Comparison of ENCODE assay signal across 9 cellular contexts in genomic region chr1:111739222-111739983, GRCh38. TPM values are rescaled to one million over a fixed set of nuclear protein-coding genes. Genes with fewer than 3 reads are reported as not detected.
DNase-seq lines count a peak whose midpoint lies in the region; ATAC-seq, FAIRE-seq and TF ChIP-seq lines count a peak whose summit lies in the region.
"Had no signal": no experiment of that assay in that cellular context is flagged by ENCODE, and none has a peak within 500 bp of the region (broad histone marks: within the 10 kb centered on the region; RNA-seq: fewer than 3 reads in every experiment).

Gene INKA2, minus strand, starts transcription at chr1:111739395. Its CDS starts 153 bp downstream, at chr1:111739242.

- peaks cover 15% of the 10 kb centered on the region for H3K79me2 ChIP-seq in HepG2 (ENCODE audit: insufficient read depth, low read length)

- 3% methylated on average over 32 of the region's 65 CpGs for WGBS in HepG2 (ENCODE audit: low lambda C conversion rate)

- TF ChIP-seq RAD21 in HepG2 (CRISPR knock-in tag; IDR thresholded peaks at IDR 0.05) = no peak

- H3K27me3 Mint-ChIP-seq in activated CD4-positive, alpha-beta T cell treated with anti-CD3 and anti-CD28 coated beads, Interleukin-2, amount 10 ng/mL, durations not matched to agents 7 days and 5 days = peaks cover 38% of the 10 kb centered on the region

- no peak for FAIRE-seq in HepG2 (lab: Jason Lieb, UNC)
- FAIRE-seq: endometrium had no signal

- ATAC-seq in HG03432 (IDR thresholded peaks at IDR 0.05; ENCODE audit: unreplicated experiment) (peak; percentile 88), HepG2 (peak; percentile 90)

- H4K20me1 ChIP-seq in BLaER1 treated with 17β-estradiol and CSF1 and Interleukin-3, amounts not matched to agents 10 nM and 100 nM = peaks cover 0 to 6% (median 0%) of the 10 kb centered on the region in 11 experiments; a peak in 1 of 22 replicates
- no peaks in the 10 kb centered on the region for H4K20me1 ChIP-seq in HepG2 (ENCODE audit: insufficient read depth, low read length)

- peaks cover 3% of the 10 kb centered on the region for H3K36me3 Mint-ChIP-seq in activated CD4-positive, alpha-beta T cell treated with anti-CD3 and anti-CD28 coated beads, Interleukin-2, amount 10 ng/mL, durations not matched to agents 7 days and 5 days (ENCODE audit: low read depth)

- no peak within 1 kb of the TSS for H2AFZ ChIP-seq in HepG2 (ENCODE audit: low read length)

- H3K9ac ChIP-seq in BLaER1 treated with 17β-estradiol and CSF1 and Interleukin-3, amounts not matched to agents 10 nM and 100 nM = peak within 1 kb of the TSS; percentile 70 to 86 (median 78)
- peak within 1 kb of the TSS; percentile 90 for H3K9ac ChIP-seq in HepG2 (ENCODE audit: insufficient read depth, low read depth, low read length)

- peak within 1 kb of the TSS; percentile 91 to 99 (median 95) for H3K4me2 ChIP-seq in BLaER1 treated with 17β-estradiol and CSF1 and Interleukin-3, amounts not matched to agents 10 nM and 100 nM
- peak within 1 kb of the TSS; percentile 83 for H3K4me2 ChIP-seq in HepG2 (ENCODE audit: low read depth, low read length)

- DNase-seq in GM19238 (ENCODE audit: insufficient read length, low spot score) = peak; percentile 78
- peak; percentile 94 for DNase-seq in NCI-H510A (lab: John Stamatoyannopoulos, UW)
- peak; percentile 85 for DNase-seq in activated CD4-positive, alpha-beta T cell treated with anti-CD3 and anti-CD28 coated beads, Interleukin-2, amount 10 ng/mL, durations not matched to agents 7 days and 5 days
- peak; percentile 40 for DNase-seq in cortex of kidney (lab: John Stamatoyannopoulos, UW)
- DNase-seq in HepG2 (ENCODE audit: low spot score) = peak; percentile 83
- peak; percentile 74 to 75 for DNase-seq in stimulated activated CD4-positive, alpha-beta T cell treated with anti-CD3 and anti-CD28 coated beads, Interleukin-2, amount 100 ng/mL, for 48 hours

- H3K4me1 Mint-ChIP-seq in activated CD4-positive, alpha-beta T cell treated with anti-CD3 and anti-CD28 coated beads, Interleukin-2, amount 10 ng/mL, durations not matched to agents 7 days and 5 days = peaks cover 22% of the 10 kb centered on the region

- H3K4me3 Mint-ChIP-seq in activated CD4-positive, alpha-beta T cell treated with anti-CD3 and anti-CD28 coated beads, Interleukin-2, amount 10 ng/mL, durations not matched to agents 7 days and 5 days = peak within 1 kb of the TSS; percentile 82

- H3K36me3 ChIP-seq in BLaER1 treated with 17β-estradiol and CSF1 and Interleukin-3, amounts not matched to agents 10 nM and 100 nM = no peaks in the 10 kb centered on the region
- no peaks in the 10 kb centered on the region for H3K36me3 ChIP-seq in HepG2 (replicated peaks in 1 of 2; ENCODE audit: control insufficient read depth in 1 of 2, insufficient read depth in 2 of 2, low read length in 2 of 2)

- H3K4me1 ChIP-seq in BLaER1 treated with 17β-estradiol and CSF1 and Interleukin-3, amounts not matched to agents 10 nM and 100 nM = peaks cover 49 to 78% (median 62%) of the 10 kb centered on the region in 10 experiments
- H3K4me1 ChIP-seq in HepG2 (ENCODE audit: insufficient read depth, low read length) = peaks cover 71% of the 10 kb centered on the region

- no peaks in the 10 kb centered on the region for H3K9me3 ChIP-seq in BLaER1 treated with 17β-estradiol and CSF1 and Interleukin-3, amounts not matched to agents 10 nM and 100 nM (replicated peaks in 1 of 11)
- H3K9me3 ChIP-seq in HepG2 (ENCODE audit: low read length) = no peaks in the 10 kb centered on the region

- peak within 1 kb of the TSS; percentile 57 to 73 (median 64) for H3K4me3 ChIP-seq in BLaER1 treated with 17β-estradiol and CSF1 and Interleukin-3, amounts not matched to agents 10 nM and 100 nM
- peak within 1 kb of the TSS; percentile 57 to 78 (median 66) for H3K4me3 ChIP-seq in HepG2 (replicated peaks in 1 of 3; ENCODE audit: insufficient read depth in 1 of 3, low read depth in 2 of 3, low read length in 3 of 3)

- peak within 1 kb of the TSS; percentile 83 for H3K27ac Mint-ChIP-seq in activated CD4-positive, alpha-beta T cell treated with anti-CD3 and anti-CD28 coated beads, Interleukin-2, amount 10 ng/mL, durations not matched to agents 7 days and 5 days

- H3K9me3 Mint-ChIP-seq in activated CD4-positive, alpha-beta T cell treated with anti-CD3 and anti-CD28 coated beads, Interleukin-2, amount 10 ng/mL, durations not matched to agents 7 days and 5 days = no peaks in the 10 kb centered on the region

- in situ Hi-C loops in HepG2 (cut with HindIII; ENCODE audit: extremely low pct_ligation_motif_present, low pct_unique_long_range_greater_than_20kb) = no loop called here

- H3K27me3 ChIP-seq in BLaER1 treated with 17β-estradiol and CSF1 and Interleukin-3, amounts not matched to agents 10 nM and 100 nM = peaks cover 32 to 62% (median 43%) of the 10 kb centered on the region in 11 experiments
- peaks cover 0 to 5% of the 10 kb centered on the region in 2 experiments; a peak in 1 of 5 replicates for H3K27me3 ChIP-seq in HepG2 (ENCODE audit: control insufficient read depth in 1 of 2, insufficient read depth in 2 of 2, low read length in 2 of 2)

- CTCF ChIA-PET in activated CD4-positive, alpha-beta T cell treated with anti-CD3 and anti-CD28 coated beads, Interleukin-2, amount 10 ng/mL, durations not matched to agents 7 days and 5 days (lab: Charles Lee) = interaction anchor here (0.6 to 2.4 kb wide), 11 partner anchors 8 to 257 kb away, joined by 3 to 8 read pairs (median 3); no protein-coding TSS in a partner anchor
- CTCF ChIA-PET in HepG2 (lab: Yijun Ruan, JAX; ENCODE audit: low intra/inter-chr PET ratio, low total read pairs) = no interaction called here

- POLR2A ChIA-PET in activated CD4-positive, alpha-beta T cell treated with anti-CD3 and anti-CD28 coated beads, Interleukin-2, amount 10 ng/mL, durations not matched to agents 7 days and 5 days (lab: Charles Lee) = interaction anchor here (0.6 kb wide), 1 partner anchor 523 kb away, joined by 4 read pairs; no protein-coding TSS in a partner anchor
- POLR2A ChIA-PET in HepG2 (lab: Yijun Ruan, JAX) = interaction anchor here (1.0 to 3.8 kb wide), 5 partner anchors 8 to 232 kb away, joined by 3 to 22 read pairs (median 6); partner anchors contain the start of gene DDX20

- TF ChIP-seq EP300 in HepG2 (IDR thresholded peaks at IDR 0.05; ENCODE audit: low read depth in 2 of 2, low read length in 2 of 2) = 0 out of 4 replicates have a peak, but pooled peaks of 1 of the 2 experiments have one; percentile 5
- peak; percentile 59 for TF ChIP-seq EP300 in HepG2 (CRISPR knock-in tag; IDR thresholded peaks at IDR 0.05; ENCODE audit: borderline replicate concordance)

- TF ChIP-seq CTCF in HepG2 (CRISPR knock-in tag; IDR thresholded peaks at IDR 0.05) = no peak

- peak within 1 kb of the TSS; percentile 58 to 84 (median 74); a peak in 21 of 22 replicates for H3K27ac ChIP-seq in BLaER1 treated with 17β-estradiol and CSF1 and Interleukin-3, amounts not matched to agents 10 nM and 100 nM
- H3K27ac ChIP-seq in HepG2 (ENCODE audit: extremely low read length, insufficient read depth, low read length) = peak within 1 kb of the TSS; percentile 75

- intact Hi-C loops in HepG2 (cut with micrococcal nuclease; ENCODE audit: unreplicated experiment) = no loop called here

- TF ChIP-seq POLR2A in HepG2 (IDR thresholded peaks at IDR 0.05; ENCODE audit: insufficient read depth in 1 of 2, low read depth in 2 of 2, low read length in 2 of 2) = peak; percentile 61 to 75; a peak in 3 of 4 replicates

- no TSS peak for BruUV-seq in HepG2 (replicated peaks; lab: Mats Ljungman, UMichigan)

TF ChIP-seq in HepG2, 621 proteins besides CTCF, POLR2A, EP300 and RAD21 (continues in another document):
- TF ChIP-seq NKX3-1 (CRISPR knock-in tag; IDR thresholded peaks at IDR 0.05) (peak; percentile 22; the same call in 1 of the 2 replicates), NR2C2 (CRISPR knock-in tag; IDR thresholded peaks at IDR 0.05; ENCODE audit: borderline replicate concordance) (peak; percentile 58; the same call in 1 of the 2 replicates), SIN3B (IDR thresholded peaks at IDR 0.05; ENCODE audit: low read length) (no peak), DBP (CRISPR knock-in tag; IDR thresholded peaks at IDR 0.05; ENCODE audit: not compliant biosample characterization) (no peak), PRMT3 (CRISPR knock-in tag; IDR thresholded peaks at IDR 0.05; ENCODE audit: borderline replicate concordance, low read depth) (no peak), ZSCAN30 (CRISPR knock-in tag; IDR thresholded peaks at IDR 0.05) (no peak; the same call in 1 of the 2 replicates)

RNA-seq across cellular contexts. Expression of gene INKA2, which starts in this region (rescaled TPM):
- 1 to 10 TPM; 2.4 to 4.2 TPM for total RNA-seq in activated CD4-positive, alpha-beta T cell treated with anti-CD3 and anti-CD28 coated beads, Interleukin-2, amount 10 ng/mL, durations not matched to agents 7 days and 5 days
- total RNA-seq in HepG2 (2016; rRNA removed; fragmentation: Illumina TruSeq; extraction: Trizol) = 4.6 and 6.1 TPM in 2 replicates
- 0.61 and 1.2 TPM in 2 replicates for total RNA-seq in HepG2 (2016; cell fraction: cytosol; rRNA removed; fragmentation: Illumina TruSeq; extraction: Trizol; ENCODE audit: low read depth)
- 4.0 and 4.3 TPM in 2 replicates for total RNA-seq in HepG2 (2016; cell fraction: insoluble cytoplasmic fraction; rRNA removed; fragmentation: Illumina TruSeq; extraction: Trizol)
- total RNA-seq in HepG2 (2016; cell fraction: membrane; rRNA removed; fragmentation: Illumina TruSeq; extraction: Trizol) = 2.5 and 2.9 TPM in 2 replicates
- 4.0 and 4.7 TPM in 2 replicates for total RNA-seq in HepG2 (2016; cell fraction: nucleus; rRNA removed; fragmentation: Illumina TruSeq; extraction: Trizol)
- 2.6 TPM in 2 replicates for polyA plus RNA-seq in HepG2 (2011; rRNA removed)
- 1.3 TPM in 2 replicates for polyA plus RNA-seq in HepG2 (2011; cell fraction: cytosol; rRNA removed)
- polyA plus RNA-seq in HepG2 (2011; cell fraction: nucleus; rRNA removed) = 2.5 and 3.6 TPM in 2 replicates
- polyA plus RNA-seq in HepG2 (2012) = 1.7 and 2.4 TPM in 2 replicates
- polyA plus RNA-seq in HepG2 (2016; cell fraction: cytosol; fragmentation: Illumina TruSeq; extraction: Trizol; ENCODE audit: low read depth) = 0.77 and 1.1 TPM in 2 replicates
- 2.2 and 3.8 TPM in 2 replicates for polyA plus RNA-seq in HepG2 (2016; cell fraction: insoluble cytoplasmic fraction; fragmentation: Illumina TruSeq; extraction: Trizol; ENCODE audit: low read depth)
- polyA plus RNA-seq in HepG2 (2016; cell fraction: membrane; fragmentation: Illumina TruSeq; extraction: Trizol; ENCODE audit: low read depth) = 1.9 and 2.0 TPM in 2 replicates
- polyA plus RNA-seq in HepG2 (2016; cell fraction: nucleus; fragmentation: Illumina TruSeq; extraction: Trizol; ENCODE audit: insufficient read depth, low read depth) = 6.2 and 10.3 TPM in 2 replicates
- 4.9 and 8.9 TPM in 2 replicates for polyA minus RNA-seq in HepG2 (2011; rRNA and poly(A)+ RNA removed; ENCODE audit: low replicate concordance)
- 1.6 TPM in 1 of 2 replicates, not detected in the other for polyA minus RNA-seq in HepG2 (2011; cell fraction: cytosol; rRNA and poly(A)+ RNA removed)
- polyA minus RNA-seq in HepG2 (2011; cell fraction: nucleus; rRNA and poly(A)+ RNA removed) = 6.2 and 9.3 TPM in 2 replicates

Comparison
In these comparisons a context has a peak if more than half of its experiments do, and no peak if none do; other contexts are left out.
1. Peak in every context shown above with its lines: DNase-seq, ATAC-seq, H3K4me3 ChIP-seq and H3K27ac ChIP-seq.
2. DNase-seq: peak in every context shown above with its lines; median percentile 94 in NCI-H510A; 85 in activated CD4-positive, alpha-beta T cell treated with anti-CD3 and anti-CD28 coated beads, Interleukin-2, amount 10 ng/mL, durations not matched to agents 7 days and 5 days; 83 in HepG2; 78 in GM19238; 74 in stimulated activated CD4-positive, alpha-beta T cell treated with anti-CD3 and anti-CD28 coated beads, Interleukin-2, amount 100 ng/mL, for 48 hours; 40 in cortex of kidney.